ENCODE assay signal across 20 cellular contexts in genomic region chr12:130992979-130993538, GRCh38. TPM values are rescaled to one million over a fixed set of nuclear protein-coding genes. Genes with fewer than 3 reads are reported as not detected.
A peak's percentile ranks its signal among the peaks of the same experiment; 100 is the strongest.
DNase-seq lines count a peak whose midpoint lies in the region; ATAC-seq and TF ChIP-seq lines count a peak whose summit lies in the region.
"Had no signal": no experiment of that assay in that cellular context is flagged by ENCODE, and none has a peak within 500 bp of the region (broad histone marks: within the 10 kb centered on the region; RNA-seq: fewer than 3 reads in every experiment).

No MANE protein-coding gene starts in this region.

- no peaks in the 10 kb centered on the region for H3K27me3 ChIP-seq in SU-DHL-6 (ENCODE audit: low read length)
- H3K27me3 ChIP-seq in thyroid gland: no peaks in the 10 kb centered on the region

- intact Hi-C loops in thyroid gland (cut with DNase I): no loop called here

- no peak overlapping the region for H2AFZ ChIP-seq in SU-DHL-6 (ENCODE audit: low read depth, low read length, severe bottlenecking)
- H2AFZ ChIP-seq: GM23248 had no signal

- no peak overlapping the region for H3K27ac Mint-ChIP-seq in natural killer cell treated with Interleukin-12 subunit alpha and Interleukin-12 subunit beta and Interleukin-15 and Interleukin-18, amount 100 ng/mL, for 72 hours
- H3K27ac Mint-ChIP-seq: CD4-positive, CD25-positive, alpha-beta regulatory T cell; IgD-negative memory B cell had no signal

- H3K27me3 Mint-ChIP-seq in natural killer cell treated with Interleukin-12 subunit alpha and Interleukin-12 subunit beta and Interleukin-15 and Interleukin-18, amount 100 ng/mL, for 72 hours: peaks cover 0 to 3% of the 10 kb centered on the region in 2 donors

- H3K9me2 ChIP-seq in SU-DHL-6 (replicated peaks; ENCODE audit: insufficient read depth, low read length): no peaks in the 10 kb centered on the region

- H3K9me3 ChIP-seq in SU-DHL-6 (ENCODE audit: insufficient read depth, low read length) (no peaks in the 10 kb centered on the region), thyroid gland (no peaks in the 10 kb centered on the region)
- H3K9me3 ChIP-seq: HAP-1 had no signal

- H3F3A ChIP-seq in SU-DHL-6 (ENCODE audit: insufficient read depth): peaks cover 15% of the 10 kb centered on the region

- H3K27ac ChIP-seq in SU-DHL-6 (ENCODE audit: low read depth, low read length) (peak overlapping the region; percentile 91), thyroid gland (peak overlapping the region; percentile 43 to 82 (median 79))
- H3K27ac ChIP-seq: GM23248 had no signal

- TF ChIP-seq POLR2A in thyroid gland (IDR thresholded peaks at IDR 0.05): no peak

- H3K36me3 ChIP-seq in SU-DHL-6 (ENCODE audit: low read length): no peaks in the 10 kb centered on the region
- no peaks in the 10 kb centered on the region for H3K36me3 ChIP-seq in thyroid gland
- H3K36me3 ChIP-seq: HAP-1 had no signal

- TF ChIP-seq CTCF in SU-DHL-6 (IDR thresholded peaks at IDR 0.05; ENCODE audit: insufficient read depth, low read length, poor library complexity, severe bottlenecking): no peak
- no peak for TF ChIP-seq CTCF in thyroid gland (IDR thresholded peaks at IDR 0.05)

- H3K4me3 Mint-ChIP-seq in natural killer cell treated with Interleukin-12 subunit alpha and Interleukin-12 subunit beta and Interleukin-15 and Interleukin-18, amount 100 ng/mL, for 72 hours: no peak overlapping the region
- H3K4me3 Mint-ChIP-seq: CD4-positive, CD25-positive, alpha-beta regulatory T cell; IgD-negative memory B cell had no signal

- H4K20me1 ChIP-seq in SU-DHL-6 (ENCODE audit: low read depth, low read length): no peaks in the 10 kb centered on the region

- 32 to 38% methylated on average over 5 of the region's 5 CpGs for WGBS in thyroid gland, 2 donors

- DNase-seq in natural killer cell treated with Interleukin-12 subunit alpha and Interleukin-12 subunit beta and Interleukin-15 and Interleukin-18, amount 100 ng/mL, for 72 hours (ENCODE audit: low spot score): peak; percentile 8
- peak; percentile 55 to 78 for DNase-seq in thyroid gland
- no peak for DNase-seq in NCI-H2107 (lab: John Stamatoyannopoulos, UW)
- no peak for DNase-seq in ecto neural progenitor cell (ENCODE audit: low spot score)
- no peak for DNase-seq in DMS79 treated with DMSO at 0.1 percent for 48 hours (lab: John Stamatoyannopoulos, UW)
- DNase-seq: AML-193; CD4-positive, CD25-positive, alpha-beta regulatory T cell; GM23248; Kasumi-1; MM.1S; NCI-H1092; NCI-H1436 treated with DMSO at 0.1 percent for 48 hours; NCI-H526 treated with DMSO at 0.1 percent for 48 hours; NK-92 treated with Interleukin-12 subunit alpha and Interleukin-12 subunit beta, amount 100 ng/mL, for 24 hours; SW 1271 had no signal

- H3K36me3 Mint-ChIP-seq in natural killer cell treated with Interleukin-12 subunit alpha and Interleukin-12 subunit beta and Interleukin-15 and Interleukin-18, amount 100 ng/mL, for 72 hours: no peaks in the 10 kb centered on the region
- H3K36me3 Mint-ChIP-seq: CD4-positive, CD25-positive, alpha-beta regulatory T cell had no signal

- no peaks in the 10 kb centered on the region for H3K79me2 ChIP-seq in SU-DHL-6 (ENCODE audit: insufficient read depth, low read length)

- no peak overlapping the region for H3K9ac ChIP-seq in SU-DHL-6 (ENCODE audit: low read length)
- H3K9ac ChIP-seq: GM23248 had no signal

- peaks cover 0 to 6% of the 10 kb centered on the region in 2 donors for H3K4me1 Mint-ChIP-seq in natural killer cell treated with Interleukin-12 subunit alpha and Interleukin-12 subunit beta and Interleukin-15 and Interleukin-18, amount 100 ng/mL, for 72 hours (ENCODE audit: low read depth in 2 of 2)

- H3K4me3 ChIP-seq in SU-DHL-6 (ENCODE audit: insufficient read depth, low read length, poor library complexity, severe bottlenecking): no peak overlapping the region
- H3K4me3 ChIP-seq in thyroid gland (replicated peaks in 1 of 3): no peak overlapping the region
- H3K4me3 ChIP-seq: GM23248, HAP-1 had no signal

- H3K4me1 ChIP-seq in thyroid gland: peaks cover 25 to 41% of the 10 kb centered on the region in 2 donors
- H3K4me1 ChIP-seq: HAP-1 had no signal

- H3K4me2 ChIP-seq in SU-DHL-6 (ENCODE audit: low read depth, low read length, poor library complexity, severe bottlenecking): peak overlapping the region; percentile 58

- ATAC-seq in GM18498 (IDR thresholded peaks at IDR 0.05; ENCODE audit: unreplicated experiment): peak; percentile 6
- ATAC-seq in natural killer cell treated with Interleukin-12 subunit alpha and Interleukin-12 subunit beta and Interleukin-15 and Interleukin-18, amount 100 ng/mL, for 72 hours: no peak
- ATAC-seq: Right ventricle myocardium inferior had no signal

- H3K9me3 Mint-ChIP-seq in natural killer cell treated with Interleukin-12 subunit alpha and Interleukin-12 subunit beta and Interleukin-15 and Interleukin-18, amount 100 ng/mL, for 72 hours: no peaks in the 10 kb centered on the region
- H3K9me3 Mint-ChIP-seq: IgD-negative memory B cell had no signal

RNA-seq across cellular contexts. Expression of gene ADGRD1, which starts 39.4 kb away (rescaled TPM):
- not detected for total RNA-seq in natural killer cell treated with Interleukin-12 subunit alpha and Interleukin-12 subunit beta and Interleukin-15 and Interleukin-18, amount 100 ng/mL, for 72 hours
- 10 to 100 TPM; 14.1 to 44.3 (median 24.7) TPM for total RNA-seq in thyroid gland
- total RNA-seq: CD4-positive, CD25-positive, alpha-beta regulatory T cell had no signal

Comparison
In these comparisons a context has a peak if more than half of its experiments do, and no peak if none do; other contexts are left out.
1. DNase-seq: peak in natural killer cell treated with Interleukin-12 subunit alpha and Interleukin-12 subunit beta and Interleukin-15 and Interleukin-18, amount 100 ng/mL, for 72 hours (single experiment) and thyroid gland (2 of 2); none in NCI-H2107 (single experiment), ecto neural progenitor cell (single experiment) and DMS79 treated with DMSO at 0.1 percent for 48 hours (single experiment).
2. RNA of gene ADGRD1, which starts 39.4 kb away (total RNA-seq): 14.1 to 44.3 TPM in thyroid gland; not detected in natural killer cell treated with Interleukin-12 subunit alpha and Interleukin-12 subunit beta and Interleukin-15 and Interleukin-18, amount 100 ng/mL, for 72 hours; every median in the first group is over 10 times any median in the second.